In the genomic region with DNA sequence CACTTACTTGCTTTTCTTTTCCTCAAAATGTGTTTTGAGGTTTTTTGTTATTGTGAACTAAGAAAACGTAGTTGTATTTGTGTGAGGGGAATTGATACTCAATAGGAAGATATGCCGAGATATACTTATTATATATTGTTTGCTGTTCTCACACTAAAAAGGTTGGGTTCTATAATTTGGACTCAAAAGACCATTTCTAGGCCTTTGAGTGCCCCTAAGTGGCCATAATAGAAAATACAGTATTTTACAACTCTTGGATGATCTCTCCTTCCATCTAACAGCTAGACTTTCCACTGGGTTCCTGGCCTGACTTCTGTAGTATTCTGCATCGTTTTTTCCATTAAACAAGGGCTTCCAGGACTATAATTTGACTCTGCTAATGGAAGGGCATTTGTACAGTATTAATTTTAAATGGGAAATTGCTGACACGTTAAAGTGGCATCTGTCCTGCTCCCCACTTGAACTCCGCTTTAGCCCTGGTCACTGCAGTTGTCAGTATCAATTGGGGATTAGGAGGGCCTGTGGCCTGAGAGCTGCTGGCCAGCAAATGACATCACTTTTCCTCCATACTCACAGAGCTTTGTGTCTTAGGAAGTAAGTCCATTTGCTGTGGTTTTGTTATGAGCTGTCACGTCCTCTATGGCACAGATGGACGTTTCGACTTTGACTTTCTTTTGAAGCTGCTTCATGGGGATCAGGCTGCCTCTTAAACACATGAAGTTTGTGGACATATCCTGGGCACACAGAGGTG, we compare ENCODE assay signal across 10 cellular contexts.
DNase-seq lines count a peak whose midpoint lies in the region; ATAC-seq and TF ChIP-seq lines count a peak whose summit lies in the region.
"Had no signal": no experiment of that assay in that cellular context is flagged by ENCODE, and none has a peak within 500 bp of the region (broad histone marks: within the 10 kb centered on the region; RNA-seq: fewer than 3 reads in every experiment).

No MANE protein-coding gene starts in this region.

- H3K4ac ChIP-seq in mesendoderm (ENCODE audit: low read depth, low read length) = no peak overlapping the region

- H3K27me3 Mint-ChIP-seq in activated T-cell treated with anti-CD3 and anti-CD28 coated beads, Interleukin-2, amount 50 U/mL, for 72 hours (ENCODE audit: low read depth) = peaks cover 12% of the 10 kb centered on the region

- no peak for ATAC-seq in activated T-cell treated with anti-CD3 and anti-CD28 coated beads, Interleukin-2, amount 50 U/mL, for 72 hours (replicated peaks in 1 of 2)
- ATAC-seq: natural killer cell had no signal

- no peak overlapping the region for H3K4me2 ChIP-seq in mesendoderm (ENCODE audit: low read length)

- H3K79me1 ChIP-seq in mesendoderm (ENCODE audit: low read length) = no peaks in the 10 kb centered on the region

- no peak overlapping the region for H4K5ac ChIP-seq in mesendoderm (ENCODE audit: low read length)

- no peaks in the 10 kb centered on the region for H3K4me1 Mint-ChIP-seq in activated T-cell treated with anti-CD3 and anti-CD28 coated beads, Interleukin-2, amount 50 U/mL, for 72 hours (ENCODE audit: low read depth)
- H3K4me1 Mint-ChIP-seq: natural killer cell had no signal

- H2AK5ac ChIP-seq in mesendoderm (ENCODE audit: low read length) = no peak overlapping the region

- H4K8ac ChIP-seq in mesendoderm (ENCODE audit: low read depth, low read length) = no peak overlapping the region

- peak; percentile 11; the same call in 1 of the 2 replicates for TF ChIP-seq CTCF in WERI-Rb-1 (IDR thresholded peaks at IDR 0.05; ENCODE audit: low read depth, low read length)

- H2BK120ac ChIP-seq in mesendoderm (ENCODE audit: low read depth, low read length) = no peak overlapping the region

- peaks cover 6% of the 10 kb centered on the region for H3K4me1 ChIP-seq in mesendoderm (ENCODE audit: control insufficient read depth, low read depth, low read length)

- no peak overlapping the region for H3K23ac ChIP-seq in mesendoderm (ENCODE audit: low read length)

- DNase-seq in EL = peak; percentile 22
- peak; percentile 8 for DNase-seq in HCEC 1CT
- peak; percentile 77 for DNase-seq in WERI-Rb-1
- DNase-seq in mesendoderm = peak; percentile 25
- DNase-seq in activated T-cell treated with anti-CD3 and anti-CD28 coated beads, Interleukin-2, amount 50 U/mL, for 72 hours = no peak
- no peak for DNase-seq in activated gamma-delta T cell treated with Interleukin-2 at 50 U/mL for 16 hours
- DNase-seq in NCI-H1436 (lab: John Stamatoyannopoulos, UW) = no peak
- DNase-seq in T1000 (lab: John Stamatoyannopoulos, UW) = no peak
- DNase-seq: natural killer cell, Peyer's patch had no signal

- no peak overlapping the region for H3K56ac ChIP-seq in mesendoderm (ENCODE audit: low read length)

- H3K27ac ChIP-seq in WERI-Rb-1 (no peak overlapping the region), mesendoderm (ENCODE audit: low read depth, low read length) (no peak overlapping the region)
- H3K27ac ChIP-seq: Peyer's patch had no signal

- no peak overlapping the region for H2BK15ac ChIP-seq in mesendoderm (replicated peaks; ENCODE audit: low read depth)

- H3K9me3 ChIP-seq in WERI-Rb-1 (ENCODE audit: severe bottlenecking) = no peaks in the 10 kb centered on the region
- H3K9me3 ChIP-seq: Peyer's patch had no signal

- no peak overlapping the region for H3K18ac ChIP-seq in mesendoderm (ENCODE audit: low read length)

- no peak overlapping the region for H2BK5ac ChIP-seq in mesendoderm (ENCODE audit: low read length)

- no peaks in the 10 kb centered on the region for H3K36me3 ChIP-seq in WERI-Rb-1
- H3K36me3 ChIP-seq in mesendoderm (ENCODE audit: control insufficient read depth, insufficient read depth, low read length) = no peaks in the 10 kb centered on the region
- H3K36me3 ChIP-seq: Peyer's patch had no signal

- H3K9ac ChIP-seq in mesendoderm (ENCODE audit: low read length) = no peak overlapping the region

- 100% methylated on average over 2 of the region's 8 CpGs for WGBS in mesendoderm (ENCODE audit: extremely low coverage, insufficient coverage, low lambda C conversion rate)

- no peak overlapping the region for H3K27ac Mint-ChIP-seq in activated T-cell treated with anti-CD3 and anti-CD28 coated beads, Interleukin-2, amount 50 U/mL, for 72 hours
- H3K27ac Mint-ChIP-seq: natural killer cell had no signal

- H3K27me3 ChIP-seq in WERI-Rb-1 (ENCODE audit: insufficient read depth, low read depth, severe bottlenecking) (no peaks in the 10 kb centered on the region), mesendoderm (ENCODE audit: insufficient read depth, low read length, poor library complexity) (no peaks in the 10 kb centered on the region)
- H3K27me3 ChIP-seq: Peyer's patch had no signal

- H3K36me3 Mint-ChIP-seq in activated T-cell treated with anti-CD3 and anti-CD28 coated beads, Interleukin-2, amount 50 U/mL, for 72 hours (ENCODE audit: insufficient read depth in 2 of 2) = no peaks in the 10 kb centered on the region
- H3K36me3 Mint-ChIP-seq: natural killer cell had no signal

- H3K79me2 ChIP-seq in mesendoderm (ENCODE audit: control insufficient read depth, insufficient read depth, low read length) = no peaks in the 10 kb centered on the region

- no peak overlapping the region for H3K4me3 Mint-ChIP-seq in activated T-cell treated with anti-CD3 and anti-CD28 coated beads, Interleukin-2, amount 50 U/mL, for 72 hours
- H3K4me3 Mint-ChIP-seq: natural killer cell had no signal

- no peaks in the 10 kb centered on the region for H3K9me3 Mint-ChIP-seq in activated T-cell treated with anti-CD3 and anti-CD28 coated beads, Interleukin-2, amount 50 U/mL, for 72 hours
- H3K9me3 Mint-ChIP-seq: natural killer cell had no signal

- H3K4me3 ChIP-seq in WERI-Rb-1 (ENCODE audit: low read depth, low read length) (no peak overlapping the region), mesendoderm (ENCODE audit: low read length) (no peak overlapping the region)
- H3K4me3 ChIP-seq: Peyer's patch had no signal

Comparison
In these comparisons a context has a peak if more than half of its experiments do, and no peak if none do; other contexts are left out.
1. DNase-seq: peak in EL (single experiment), HCEC 1CT (single experiment), WERI-Rb-1 (single experiment) and mesendoderm (single experiment); none in activated T-cell treated with anti-CD3 and anti-CD28 coated beads, Interleukin-2, amount 50 U/mL, for 72 hours (0 of 2), activated gamma-delta T cell treated with Interleukin-2 at 50 U/mL for 16 hours (single experiment), NCI-H1436 (single experiment) and T1000 (single experiment).